Comparison of ENCODE assay signal across 2 cellular contexts in the genomic region with DNA sequence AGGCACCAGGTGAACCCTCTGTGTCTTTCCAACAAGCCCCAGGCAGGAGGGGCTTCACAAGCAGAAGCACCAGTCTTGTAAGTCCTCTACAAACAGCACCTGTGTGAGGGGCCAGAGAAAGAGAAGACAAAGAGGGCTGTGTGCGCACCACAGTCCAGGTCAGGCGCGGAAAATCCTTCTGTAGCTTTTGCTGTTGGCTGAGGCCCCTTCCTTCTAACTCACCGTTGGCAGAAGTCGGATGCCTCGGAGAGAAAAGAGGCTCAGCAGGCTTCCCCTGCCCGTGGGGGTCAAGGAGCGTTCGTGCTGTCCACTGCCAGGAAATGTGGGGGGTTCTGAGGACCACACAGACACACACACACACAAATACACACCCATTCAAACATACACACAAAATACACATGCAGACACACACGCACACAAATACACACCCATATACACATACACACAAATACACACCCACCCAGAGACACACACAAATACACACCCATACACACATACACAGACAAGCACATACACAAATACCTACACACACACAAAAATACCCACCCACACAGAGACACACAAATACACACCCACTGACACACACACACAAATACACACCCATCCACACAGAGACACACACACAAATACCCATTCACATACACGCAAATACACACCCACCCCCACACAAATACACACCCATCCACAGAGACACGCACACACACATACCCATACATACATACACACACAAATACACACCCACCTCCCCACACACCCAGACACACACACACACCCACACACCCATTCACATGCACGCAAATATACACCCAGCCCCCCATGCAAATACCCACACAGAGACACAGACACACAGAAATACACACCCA.
TF ChIP-seq lines count a peak whose summit lies in the region.

No MANE protein-coding gene starts in this region.

TF ChIP-seq in A549, 52 proteins besides CTCF, POLR2A, EP300 and RAD21:
- no peak for TF ChIP-seq CBX2 (IDR thresholded peaks at IDR 0.05; ENCODE audit: borderline replicate concordance, low read depth)
- TF ChIP-seq EHMT2 (IDR thresholded peaks at IDR 0.05; ENCODE audit: low read depth), result no peak
- no peak for TF ChIP-seq EHF (CRISPR knock-in tag; IDR thresholded peaks at IDR 0.05)
- TF ChIP-seq ZSCAN20 (CRISPR knock-in tag; IDR thresholded peaks at IDR 0.05), result no peak
- TF ChIP-seq KDM5A (IDR thresholded peaks at IDR 0.05), result no peak
- TF ChIP-seq, protein P1, sequence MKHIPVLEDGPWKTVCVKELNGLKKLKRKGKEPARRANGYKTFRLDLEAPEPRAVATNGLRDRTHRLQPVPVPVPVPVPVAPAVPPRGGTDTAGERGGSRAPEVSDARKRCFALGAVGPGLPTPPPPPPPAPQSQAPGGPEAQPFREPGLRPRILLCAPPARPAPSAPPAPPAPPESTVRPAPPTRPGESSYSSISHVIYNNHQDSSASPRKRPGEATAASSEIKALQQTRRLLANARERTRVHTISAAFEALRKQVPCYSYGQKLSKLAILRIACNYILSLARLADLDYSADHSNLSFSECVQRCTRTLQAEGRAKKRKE (CRISPR knock-in tag; IDR thresholded peaks at IDR 0.05; ENCODE audit: low read depth), result no peak
- TF ChIP-seq, protein P2, sequence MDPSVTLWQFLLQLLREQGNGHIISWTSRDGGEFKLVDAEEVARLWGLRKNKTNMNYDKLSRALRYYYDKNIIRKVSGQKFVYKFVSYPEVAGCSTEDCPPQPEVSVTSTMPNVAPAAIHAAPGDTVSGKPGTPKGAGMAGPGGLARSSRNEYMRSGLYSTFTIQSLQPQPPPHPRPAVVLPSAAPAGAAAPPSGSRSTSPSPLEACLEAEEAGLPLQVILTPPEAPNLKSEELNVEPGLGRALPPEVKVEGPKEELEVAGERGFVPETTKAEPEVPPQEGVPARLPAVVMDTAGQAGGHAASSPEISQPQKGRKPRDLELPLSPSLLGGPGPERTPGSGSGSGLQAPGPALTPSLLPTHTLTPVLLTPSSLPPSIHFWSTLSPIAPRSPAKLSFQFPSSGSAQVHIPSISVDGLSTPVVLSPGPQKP (IDR thresholded peaks at IDR 0.05; ENCODE audit: low read depth, low read length), result no peak
- TF ChIP-seq, protein P3, sequence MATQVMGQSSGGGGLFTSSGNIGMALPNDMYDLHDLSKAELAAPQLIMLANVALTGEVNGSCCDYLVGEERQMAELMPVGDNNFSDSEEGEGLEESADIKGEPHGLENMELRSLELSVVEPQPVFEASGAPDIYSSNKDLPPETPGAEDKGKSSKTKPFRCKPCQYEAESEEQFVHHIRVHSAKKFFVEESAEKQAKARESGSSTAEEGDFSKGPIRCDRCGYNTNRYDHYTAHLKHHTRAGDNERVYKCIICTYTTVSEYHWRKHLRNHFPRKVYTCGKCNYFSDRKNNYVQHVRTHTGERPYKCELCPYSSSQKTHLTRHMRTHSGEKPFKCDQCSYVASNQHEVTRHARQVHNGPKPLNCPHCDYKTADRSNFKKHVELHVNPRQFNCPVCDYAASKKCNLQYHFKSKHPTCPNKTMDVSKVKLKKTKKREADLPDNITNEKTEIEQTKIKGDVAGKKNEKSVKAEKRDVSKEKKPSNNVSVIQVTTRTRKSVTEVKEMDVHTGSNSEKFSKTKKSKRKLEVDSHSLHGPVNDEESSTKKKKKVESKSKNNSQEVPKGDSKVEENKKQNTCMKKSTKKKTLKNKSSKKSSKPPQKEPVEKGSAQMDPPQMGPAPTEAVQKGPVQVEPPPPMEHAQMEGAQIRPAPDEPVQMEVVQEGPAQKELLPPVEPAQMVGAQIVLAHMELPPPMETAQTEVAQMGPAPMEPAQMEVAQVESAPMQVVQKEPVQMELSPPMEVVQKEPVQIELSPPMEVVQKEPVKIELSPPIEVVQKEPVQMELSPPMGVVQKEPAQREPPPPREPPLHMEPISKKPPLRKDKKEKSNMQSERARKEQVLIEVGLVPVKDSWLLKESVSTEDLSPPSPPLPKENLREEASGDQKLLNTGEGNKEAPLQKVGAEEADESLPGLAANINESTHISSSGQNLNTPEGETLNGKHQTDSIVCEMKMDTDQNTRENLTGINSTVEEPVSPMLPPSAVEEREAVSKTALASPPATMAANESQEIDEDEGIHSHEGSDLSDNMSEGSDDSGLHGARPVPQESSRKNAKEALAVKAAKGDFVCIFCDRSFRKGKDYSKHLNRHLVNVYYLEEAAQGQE (IDR thresholded peaks at IDR 0.05), result no peak
- no peak for TF ChIP-seq RNF2 (IDR thresholded peaks at IDR 0.05; ENCODE audit: borderline replicate concordance, low read depth)
- no peak for TF ChIP-seq PHF8 (IDR thresholded peaks at IDR 0.05; ENCODE audit: borderline replicate concordance, low read depth)
TF ChIP-seq in A549: peak in this region for 0.

TF ChIP-seq in HepG2, 621 proteins besides CTCF, POLR2A, EP300 and RAD21 (continues in another document):
- no peak for TF ChIP-seq MIER3 (CRISPR knock-in tag; IDR thresholded peaks at IDR 0.05; ENCODE audit: borderline replicate concordance)
- TF ChIP-seq ZNF441 (CRISPR knock-in tag; IDR thresholded peaks at IDR 0.05; ENCODE audit: borderline replicate concordance), result no peak
- TF ChIP-seq SAFB2 (CRISPR knock-in tag; IDR thresholded peaks at IDR 0.05; ENCODE audit: borderline replicate concordance, low read depth), result no peak
- TF ChIP-seq, protein P4, sequence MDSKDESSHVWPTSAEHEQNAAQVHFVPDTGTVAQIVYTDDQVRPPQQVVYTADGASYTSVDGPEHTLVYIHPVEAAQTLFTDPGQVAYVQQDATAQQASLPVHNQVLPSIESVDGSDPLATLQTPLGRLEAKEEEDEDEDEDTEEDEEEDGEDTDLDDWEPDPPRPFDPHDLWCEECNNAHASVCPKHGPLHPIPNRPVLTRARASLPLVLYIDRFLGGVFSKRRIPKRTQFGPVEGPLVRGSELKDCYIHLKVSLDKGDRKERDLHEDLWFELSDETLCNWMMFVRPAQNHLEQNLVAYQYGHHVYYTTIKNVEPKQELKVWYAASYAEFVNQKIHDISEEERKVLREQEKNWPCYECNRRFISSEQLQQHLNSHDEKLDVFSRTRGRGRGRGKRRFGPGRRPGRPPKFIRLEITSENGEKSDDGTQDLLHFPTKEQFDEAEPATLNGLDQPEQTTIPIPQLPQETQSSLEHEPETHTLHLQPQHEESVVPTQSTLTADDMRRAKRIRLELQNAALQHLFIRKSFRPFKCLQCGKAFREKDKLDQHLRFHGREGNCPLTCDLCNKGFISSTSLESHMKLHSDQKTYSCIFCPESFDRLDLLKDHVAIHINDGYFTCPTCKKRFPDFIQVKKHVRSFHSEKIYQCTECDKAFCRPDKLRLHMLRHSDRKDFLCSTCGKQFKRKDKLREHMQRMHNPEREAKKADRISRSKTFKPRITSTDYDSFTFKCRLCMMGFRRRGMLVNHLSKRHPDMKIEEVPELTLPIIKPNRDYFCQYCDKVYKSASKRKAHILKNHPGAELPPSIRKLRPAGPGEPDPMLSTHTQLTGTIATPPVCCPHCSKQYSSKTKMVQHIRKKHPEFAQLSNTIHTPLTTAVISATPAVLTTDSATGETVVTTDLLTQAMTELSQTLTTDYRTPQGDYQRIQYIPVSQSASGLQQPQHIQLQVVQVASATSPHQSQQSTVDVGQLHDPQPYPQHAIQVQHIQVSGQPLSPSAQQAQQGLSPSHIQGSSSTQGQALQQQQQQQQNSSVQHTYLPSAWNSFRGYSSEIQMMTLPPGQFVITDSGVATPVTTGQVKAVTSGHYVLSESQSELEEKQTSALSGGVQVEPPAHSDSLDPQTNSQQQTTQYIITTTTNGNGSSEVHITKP (CRISPR knock-in tag; IDR thresholded peaks at IDR 0.05; ENCODE audit: low read depth), result no peak
- no peak for TF ChIP-seq RFXAP (CRISPR knock-in tag; IDR thresholded peaks at IDR 0.05; ENCODE audit: borderline replicate concordance)
- no peak for TF ChIP-seq ZNF207 (IDR thresholded peaks at IDR 0.05; ENCODE audit: borderline replicate concordance)
- TF ChIP-seq, protein P5, sequence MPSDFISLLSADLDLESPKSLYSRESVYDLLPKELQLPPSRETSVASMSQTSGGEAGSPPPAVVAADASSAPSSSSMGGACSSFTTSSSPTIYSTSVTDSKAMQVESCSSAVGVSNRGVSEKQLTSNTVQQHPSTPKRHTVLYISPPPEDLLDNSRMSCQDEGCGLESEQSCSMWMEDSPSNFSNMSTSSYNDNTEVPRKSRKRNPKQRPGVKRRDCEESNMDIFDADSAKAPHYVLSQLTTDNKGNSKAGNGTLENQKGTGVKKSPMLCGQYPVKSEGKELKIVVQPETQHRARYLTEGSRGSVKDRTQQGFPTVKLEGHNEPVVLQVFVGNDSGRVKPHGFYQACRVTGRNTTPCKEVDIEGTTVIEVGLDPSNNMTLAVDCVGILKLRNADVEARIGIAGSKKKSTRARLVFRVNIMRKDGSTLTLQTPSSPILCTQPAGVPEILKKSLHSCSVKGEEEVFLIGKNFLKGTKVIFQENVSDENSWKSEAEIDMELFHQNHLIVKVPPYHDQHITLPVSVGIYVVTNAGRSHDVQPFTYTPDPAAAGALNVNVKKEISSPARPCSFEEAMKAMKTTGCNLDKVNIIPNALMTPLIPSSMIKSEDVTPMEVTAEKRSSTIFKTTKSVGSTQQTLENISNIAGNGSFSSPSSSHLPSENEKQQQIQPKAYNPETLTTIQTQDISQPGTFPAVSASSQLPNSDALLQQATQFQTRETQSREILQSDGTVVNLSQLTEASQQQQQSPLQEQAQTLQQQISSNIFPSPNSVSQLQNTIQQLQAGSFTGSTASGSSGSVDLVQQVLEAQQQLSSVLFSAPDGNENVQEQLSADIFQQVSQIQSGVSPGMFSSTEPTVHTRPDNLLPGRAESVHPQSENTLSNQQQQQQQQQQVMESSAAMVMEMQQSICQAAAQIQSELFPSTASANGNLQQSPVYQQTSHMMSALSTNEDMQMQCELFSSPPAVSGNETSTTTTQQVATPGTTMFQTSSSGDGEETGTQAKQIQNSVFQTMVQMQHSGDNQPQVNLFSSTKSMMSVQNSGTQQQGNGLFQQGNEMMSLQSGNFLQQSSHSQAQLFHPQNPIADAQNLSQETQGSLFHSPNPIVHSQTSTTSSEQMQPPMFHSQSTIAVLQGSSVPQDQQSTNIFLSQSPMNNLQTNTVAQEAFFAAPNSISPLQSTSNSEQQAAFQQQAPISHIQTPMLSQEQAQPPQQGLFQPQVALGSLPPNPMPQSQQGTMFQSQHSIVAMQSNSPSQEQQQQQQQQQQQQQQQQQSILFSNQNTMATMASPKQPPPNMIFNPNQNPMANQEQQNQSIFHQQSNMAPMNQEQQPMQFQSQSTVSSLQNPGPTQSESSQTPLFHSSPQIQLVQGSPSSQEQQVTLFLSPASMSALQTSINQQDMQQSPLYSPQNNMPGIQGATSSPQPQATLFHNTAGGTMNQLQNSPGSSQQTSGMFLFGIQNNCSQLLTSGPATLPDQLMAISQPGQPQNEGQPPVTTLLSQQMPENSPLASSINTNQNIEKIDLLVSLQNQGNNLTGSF (CRISPR knock-in tag; IDR thresholded peaks at IDR 0.05), result no peak
- TF ChIP-seq, protein P6, sequence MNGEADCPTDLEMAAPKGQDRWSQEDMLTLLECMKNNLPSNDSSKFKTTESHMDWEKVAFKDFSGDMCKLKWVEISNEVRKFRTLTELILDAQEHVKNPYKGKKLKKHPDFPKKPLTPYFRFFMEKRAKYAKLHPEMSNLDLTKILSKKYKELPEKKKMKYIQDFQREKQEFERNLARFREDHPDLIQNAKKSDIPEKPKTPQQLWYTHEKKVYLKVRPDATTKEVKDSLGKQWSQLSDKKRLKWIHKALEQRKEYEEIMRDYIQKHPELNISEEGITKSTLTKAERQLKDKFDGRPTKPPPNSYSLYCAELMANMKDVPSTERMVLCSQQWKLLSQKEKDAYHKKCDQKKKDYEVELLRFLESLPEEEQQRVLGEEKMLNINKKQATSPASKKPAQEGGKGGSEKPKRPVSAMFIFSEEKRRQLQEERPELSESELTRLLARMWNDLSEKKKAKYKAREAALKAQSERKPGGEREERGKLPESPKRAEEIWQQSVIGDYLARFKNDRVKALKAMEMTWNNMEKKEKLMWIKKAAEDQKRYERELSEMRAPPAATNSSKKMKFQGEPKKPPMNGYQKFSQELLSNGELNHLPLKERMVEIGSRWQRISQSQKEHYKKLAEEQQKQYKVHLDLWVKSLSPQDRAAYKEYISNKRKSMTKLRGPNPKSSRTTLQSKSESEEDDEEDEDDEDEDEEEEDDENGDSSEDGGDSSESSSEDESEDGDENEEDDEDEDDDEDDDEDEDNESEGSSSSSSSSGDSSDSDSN (CRISPR knock-in tag; IDR thresholded peaks at IDR 0.05), result no peak
- no peak for TF ChIP-seq ZFP36L1 (CRISPR knock-in tag; IDR thresholded peaks at IDR 0.05)
- no peak for TF ChIP-seq ZNF776 (CRISPR knock-in tag; IDR thresholded peaks at IDR 0.05)
- TF ChIP-seq, protein P7, sequence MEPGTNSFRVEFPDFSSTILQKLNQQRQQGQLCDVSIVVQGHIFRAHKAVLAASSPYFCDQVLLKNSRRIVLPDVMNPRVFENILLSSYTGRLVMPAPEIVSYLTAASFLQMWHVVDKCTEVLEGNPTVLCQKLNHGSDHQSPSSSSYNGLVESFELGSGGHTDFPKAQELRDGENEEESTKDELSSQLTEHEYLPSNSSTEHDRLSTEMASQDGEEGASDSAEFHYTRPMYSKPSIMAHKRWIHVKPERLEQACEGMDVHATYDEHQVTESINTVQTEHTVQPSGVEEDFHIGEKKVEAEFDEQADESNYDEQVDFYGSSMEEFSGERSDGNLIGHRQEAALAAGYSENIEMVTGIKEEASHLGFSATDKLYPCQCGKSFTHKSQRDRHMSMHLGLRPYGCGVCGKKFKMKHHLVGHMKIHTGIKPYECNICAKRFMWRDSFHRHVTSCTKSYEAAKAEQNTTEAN (CRISPR knock-in tag; conservative IDR thresholded peaks at IDR 0.05), result no peak
- TF ChIP-seq RBM39 (IDR thresholded peaks at IDR 0.05; ENCODE audit: low read depth, low read length, poor library complexity, severe bottlenecking), result no peak
- TF ChIP-seq, protein P8, sequence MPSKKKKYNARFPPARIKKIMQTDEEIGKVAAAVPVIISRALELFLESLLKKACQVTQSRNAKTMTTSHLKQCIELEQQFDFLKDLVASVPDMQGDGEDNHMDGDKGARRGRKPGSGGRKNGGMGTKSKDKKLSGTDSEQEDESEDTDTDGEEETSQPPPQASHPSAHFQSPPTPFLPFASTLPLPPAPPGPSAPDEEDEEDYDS (CRISPR knock-in tag; IDR thresholded peaks at IDR 0.05), result no peak
- peak; percentile 27; the same call in 1 of the 2 replicates for TF ChIP-seq SP2 (CRISPR knock-in tag; IDR thresholded peaks at IDR 0.05)
- peak; percentile 32 for TF ChIP-seq XRCC5 (optimal IDR thresholded peaks at IDR 0.05; ENCODE audit: low read length)
